In the genomic region with DNA sequence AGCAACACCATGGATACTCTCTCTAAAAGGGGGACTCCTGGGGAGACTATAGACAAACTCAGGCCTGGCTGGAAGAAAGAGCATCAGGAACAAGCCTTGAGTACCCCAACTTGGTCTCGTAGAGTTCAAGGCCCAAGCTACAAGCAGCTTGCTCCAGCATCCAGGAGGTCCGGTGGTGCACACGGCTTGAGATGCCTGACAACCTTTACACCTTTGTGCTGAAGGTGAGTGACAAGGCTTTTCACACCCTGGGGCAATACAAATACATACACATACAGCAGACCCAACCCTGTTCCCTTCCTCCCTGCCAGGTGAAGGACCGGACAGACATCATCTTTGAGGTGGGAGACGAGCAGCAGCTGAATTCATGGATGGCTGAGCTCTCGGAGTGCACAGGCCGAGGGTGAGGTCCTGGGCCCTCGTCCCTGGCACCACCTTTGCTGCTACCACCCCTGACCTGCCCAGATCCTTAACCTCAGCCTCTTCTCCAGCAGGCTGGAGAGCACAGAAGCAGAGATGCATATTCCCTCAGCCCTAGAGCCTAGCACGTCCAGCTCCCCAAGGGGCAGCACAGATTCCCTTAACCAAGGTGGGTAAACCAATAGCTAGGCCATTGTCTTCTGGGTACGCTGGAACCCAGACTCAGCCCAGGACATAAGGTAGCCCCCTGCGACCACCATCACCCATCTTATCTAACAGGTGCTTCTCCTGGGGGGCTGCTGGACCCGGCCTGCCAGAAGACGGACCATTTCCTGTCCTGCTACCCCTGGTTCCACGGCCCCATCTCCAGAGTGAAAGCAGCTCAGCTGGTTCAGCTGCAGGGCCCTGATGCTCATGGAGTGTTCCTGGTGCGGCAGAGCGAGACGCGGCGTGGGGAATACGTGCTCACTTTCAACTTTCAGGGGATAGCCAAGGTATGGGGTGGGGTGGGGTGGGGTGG, we compare ENCODE assay signal across 9 cellular contexts. TPM values are rescaled to one million over a fixed set of nuclear protein-coding genes. Genes with fewer than 3 reads are reported as not detected.
A peak's percentile ranks its signal among the peaks of the same experiment; 100 is the strongest.
DNase-seq lines count a peak whose midpoint lies in the region; ATAC-seq and TF ChIP-seq lines count a peak whose summit lies in the region.
"Had no signal": no experiment of that assay in that cellular context is flagged by ENCODE, and none has a peak within 500 bp of the region (broad histone marks: within the 10 kb centered on the region; RNA-seq: fewer than 3 reads in every experiment).

No MANE protein-coding gene starts in this region.

- ATAC-seq in gastrocnemius medialis (no peak), GM19452 (IDR thresholded peaks at IDR 0.05; ENCODE audit: unreplicated experiment) (no peak), HG03108 (IDR thresholded peaks at IDR 0.05; ENCODE audit: unreplicated experiment) (no peak)

- H3K27ac ChIP-seq in WERI-Rb-1 (peak overlapping the region; percentile 66), left ventricle myocardium inferior (replicated peaks) (peak overlapping the region; percentile 97), gastrocnemius medialis (peak overlapping the region; percentile 69 to 87 (median 73))

- intact Hi-C loops in left ventricle myocardium inferior (cut with micrococcal nuclease) = no loop called here
- intact Hi-C loops in gastrocnemius medialis (cut with DNase I; ENCODE audit: low total_unique reads) = no loop called here

- no peaks in the 10 kb centered on the region for H3K27me3 ChIP-seq in WERI-Rb-1 (ENCODE audit: insufficient read depth, low read depth, severe bottlenecking)
- H3K27me3 ChIP-seq in left ventricle myocardium inferior (ENCODE audit: low read depth) = no peaks in the 10 kb centered on the region
- H3K27me3 ChIP-seq in gastrocnemius medialis = no peaks in the 10 kb centered on the region

- H3K9me3 ChIP-seq in WERI-Rb-1 (ENCODE audit: severe bottlenecking) (no peaks in the 10 kb centered on the region), left ventricle myocardium inferior (replicated peaks) (no peaks in the 10 kb centered on the region), gastrocnemius medialis (no peaks in the 10 kb centered on the region)

- H3K4me3 ChIP-seq in WERI-Rb-1 (ENCODE audit: low read depth, low read length) = no peak overlapping the region
- H3K4me3 ChIP-seq in left ventricle myocardium inferior = no peak overlapping the region
- no peak overlapping the region for H3K4me3 ChIP-seq in gastrocnemius medialis

- TF ChIP-seq CTCF in WERI-Rb-1 (IDR thresholded peaks at IDR 0.05; ENCODE audit: low read depth, low read length) (no peak), left ventricle myocardium inferior (IDR thresholded peaks at IDR 0.05; ENCODE audit: borderline replicate concordance) (no peak), gastrocnemius medialis (IDR thresholded peaks at IDR 0.05 in 4 of 5, conservative IDR thresholded peaks at IDR 0.05 in 1 of 5) (no peak)

- H3K4me1 ChIP-seq in left ventricle myocardium inferior (peaks cover 100% of the 10 kb centered on the region), gastrocnemius medialis (peaks cover 75 to 77% of the 10 kb centered on the region in 2 donors)

- in situ Hi-C loops in gastrocnemius medialis (cut with MboI; ENCODE audit: low sequenced_read_pairs in 4 of 4) = loop anchor here in 1 of 4 donors (5.0 kb wide), 1 partner anchor 50 kb away; no protein-coding TSS in a partner anchor

- H3K36me3 ChIP-seq in WERI-Rb-1 = peaks cover 48% of the 10 kb centered on the region
- peaks cover 45% of the 10 kb centered on the region for H3K36me3 ChIP-seq in left ventricle myocardium inferior
- H3K36me3 ChIP-seq in gastrocnemius medialis = peaks cover 0 to 12% of the 10 kb centered on the region in 2 donors

- TF ChIP-seq POLR2A in gastrocnemius medialis (IDR thresholded peaks at IDR 0.05) = no peak

- DNase-seq in H4 (ENCODE audit: low spot score) = peak; percentile 2
- no peak for DNase-seq in WERI-Rb-1
- no peak for DNase-seq in left ventricle myocardium inferior
- DNase-seq in gastrocnemius medialis = peak in 1 of 2 donors; percentile 9
- no peak for DNase-seq in NCI-H526 (lab: John Stamatoyannopoulos, UW)
- DNase-seq in effector CD8-positive, alpha-beta T cell (lab: John Stamatoyannopoulos, UW) = no peak
- DNase-seq: T1000 had no signal

RNA-seq across cellular contexts. Expression of a gene that starts 41.2 kb away (rescaled TPM):
- total RNA-seq in H4 (2014; rRNA removed; shearing (Covaris generic)) = 11.5 and 12.1 TPM in 2 replicates
- 50.5 TPM for total RNA-seq in left ventricle myocardium inferior
- total RNA-seq in gastrocnemius medialis = 10 to 100 TPM; 10.4 to 20.0 (median 15.5) TPM
